ENCODE assay signal across 1 cellular context in the genomic region with DNA sequence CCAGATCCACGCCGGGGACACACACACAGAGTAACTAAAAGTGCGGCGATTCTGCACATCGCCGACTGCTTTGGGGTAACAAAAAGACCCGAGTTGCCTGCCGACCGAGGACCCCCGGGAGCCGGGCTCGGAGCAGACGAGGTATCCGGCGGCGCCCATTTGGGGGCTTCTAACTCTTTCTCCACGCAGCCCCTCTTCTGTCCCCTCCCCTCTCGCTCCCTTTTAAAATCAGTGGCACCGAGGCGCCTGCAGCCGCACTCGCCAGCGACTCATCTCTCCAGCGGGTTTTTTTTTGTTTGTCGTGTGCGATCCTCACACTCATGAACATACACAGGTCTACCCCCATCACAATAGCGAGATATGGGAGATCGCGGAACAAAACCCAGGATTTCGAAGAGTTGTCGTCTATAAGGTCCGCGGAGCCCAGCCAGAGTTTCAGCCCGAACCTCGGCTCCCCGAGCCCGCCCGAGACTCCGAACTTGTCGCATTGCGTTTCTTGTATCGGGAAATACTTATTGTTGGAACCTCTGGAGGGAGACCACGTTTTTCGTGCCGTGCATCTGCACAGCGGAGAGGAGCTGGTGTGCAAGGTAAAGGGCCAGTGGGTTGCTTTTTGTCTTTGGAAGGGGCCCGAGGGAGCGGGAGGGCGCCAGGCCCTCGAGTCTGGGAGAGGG.
TF ChIP-seq lines count a peak whose summit lies in the region.

No MANE protein-coding gene starts in this region.

TF ChIP-seq in endothelial cell of umbilical vein, 7 proteins besides CTCF, POLR2A, EP300 and RAD21:
- TF ChIP-seq JUN (IDR thresholded peaks at IDR 0.05; ENCODE audit: borderline replicate concordance, insufficient read depth, insufficient read length, low read depth) (no peak), POLR2AphosphoS5 (IDR thresholded peaks at IDR 0.05; ENCODE audit: insufficient read depth, low read depth, low read length) (no peak), FOS (IDR thresholded peaks at IDR 0.05; ENCODE audit: borderline replicate concordance, insufficient read depth, low read length) (no peak), GATA2 (IDR thresholded peaks at IDR 0.05; ENCODE audit: insufficient read depth, insufficient read length, low read depth, low read length) (no peak), EZH2 (IDR thresholded peaks at IDR 0.05; ENCODE audit: borderline replicate concordance, low read depth, low read length, severe bottlenecking) (no peak), MYC (IDR thresholded peaks at IDR 0.05; ENCODE audit: low read depth, low read length) (no peak)
- TF ChIP-seq, protein P1, sequence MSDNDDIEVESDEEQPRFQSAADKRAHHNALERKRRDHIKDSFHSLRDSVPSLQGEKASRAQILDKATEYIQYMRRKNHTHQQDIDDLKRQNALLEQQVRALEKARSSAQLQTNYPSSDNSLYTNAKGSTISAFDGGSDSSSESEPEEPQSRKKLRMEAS (IDR thresholded peaks at IDR 0.05; ENCODE audit: insufficient read depth, insufficient read length) = no peak
